Comparison of ENCODE assay signal across 7 cellular contexts in genomic region chr22:33921576-33922181, GRCh38. TPM values are rescaled to one million over a fixed set of nuclear protein-coding genes. Genes with fewer than 3 reads are reported as not detected.
DNase-seq lines count a peak whose midpoint lies in the region; TF ChIP-seq lines count a peak whose summit lies in the region.

No MANE protein-coding gene starts in this region.

- under 1% methylated on average over 33 of the region's 37 CpGs for WGBS in prostate gland

- peak overlapping the region; percentile 49 for H3K4me3 ChIP-seq in astrocyte of the spinal cord (ENCODE audit: low read depth, low read length)
- peak overlapping the region; percentile 53 to 73 for H3K4me3 ChIP-seq in prostate gland

- DNase-seq in H4 (ENCODE audit: low spot score), result peak; percentile 24
- peak; percentile 85 for DNase-seq in NCI-H82 (lab: John Stamatoyannopoulos, UW)
- peak; percentile 45 for DNase-seq in astrocyte of the spinal cord (ENCODE audit: low read depth, low spot score)
- peak; percentile 52 to 73 for DNase-seq in hippocampal formation (lab: John Stamatoyannopoulos, UW)
- DNase-seq in prostate gland (ENCODE audit: low spot score), result peak; percentile 52
- DNase-seq in SKM-1 treated with dmso at 0.1 percent for 144 hours (lab: John Stamatoyannopoulos, UW; ENCODE audit: unreplicated experiment), result no peak
- DNase-seq in NCI-H774 (lab: John Stamatoyannopoulos, UW), result no peak

- no peaks in the 10 kb centered on the region for H3K27me3 ChIP-seq in prostate gland (replicated peaks; ENCODE audit: insufficient read depth)

- no peaks in the 10 kb centered on the region for H3K9me3 ChIP-seq in prostate gland

- no peaks in the 10 kb centered on the region for H3K4me1 ChIP-seq in prostate gland (replicated peaks)

- intact Hi-C loops in prostate gland (cut with DNase I), result loop anchor here (5.0 to 10.0 kb wide), 2 partner anchors 264 to 617 kb away; no protein-coding TSS in a partner anchor

- H3K36me3 ChIP-seq in prostate gland, result no peaks in the 10 kb centered on the region

- peak overlapping the region; percentile 72 to 76 for H3K27ac ChIP-seq in prostate gland

- TF ChIP-seq POLR2A in prostate gland (IDR thresholded peaks at IDR 0.05), result no peak

- TF ChIP-seq CTCF in astrocyte of the spinal cord (IDR thresholded peaks at IDR 0.05; ENCODE audit: low read depth, low read length) (no peak), prostate gland (IDR thresholded peaks at IDR 0.05) (no peak)

- in situ Hi-C loops in astrocyte of the spinal cord (cut with HindIII; ENCODE audit: low sequenced_read_pairs), result no loop called here

RNA-seq across cellular contexts. Expression of gene LARGE1, which starts 1.4 kb away (rescaled TPM):
- 3.9 and 4.6 TPM in 2 replicates for total RNA-seq in H4 (2014; rRNA removed; shearing (Covaris generic))
- 10 to 100 TPM; 18.6 to 37.4 TPM for total RNA-seq in prostate gland

Comparison
In these comparisons a context has a peak if more than half of its experiments do, and no peak if none do; other contexts are left out.
1. DNase-seq: peak in H4 (single experiment), NCI-H82 (single experiment), astrocyte of the spinal cord (single experiment), hippocampal formation (2 of 2) and prostate gland (single experiment); none in SKM-1 treated with dmso at 0.1 percent for 144 hours (single experiment) and NCI-H774 (single experiment).